Comparison of ENCODE assay signal across 11 cellular contexts in genomic region chr1:95013948-95014574, GRCh38. TPM values are rescaled to one million over a fixed set of nuclear protein-coding genes. Genes with fewer than 3 reads are reported as not detected.
DNase-seq lines count a peak whose midpoint lies in the region; FAIRE-seq and TF ChIP-seq lines count a peak whose summit lies in the region.
"Had no signal": no experiment of that assay in that cellular context is flagged by ENCODE, and none has a peak within 500 bp of the region (broad histone marks: within the 10 kb centered on the region; RNA-seq: fewer than 3 reads in every experiment).

No MANE protein-coding gene starts in this region.

- H3K9ac ChIP-seq in liver (ENCODE audit: low read depth in 1 of 2, low read length in 2 of 2) (no peak overlapping the region), subcutaneous abdominal adipose tissue (ENCODE audit: low read length in 5 of 5) (peak overlapping the region; percentile 29 to 81 (median 53))

- WGBS in liver: 30% methylated on average over 2 of the region's 2 CpGs

- FAIRE-seq in bronchial epithelial cell (lab: Jason Lieb, UNC): no peak

- H3K27ac ChIP-seq in liver (ENCODE audit: low read depth in 1 of 2, low read length in 2 of 2) (peak overlapping the region in 1 of 2 donors; percentile 35), subcutaneous abdominal adipose tissue (ENCODE audit: low read depth, low read length) (peak overlapping the region; percentile 87)

- H3K4me3 ChIP-seq in bronchial epithelial cell (ENCODE audit: low read depth, low read length) (no peak overlapping the region), liver (ENCODE audit: low read depth in 1 of 3, low read length in 3 of 3) (no peak overlapping the region), subcutaneous abdominal adipose tissue (ENCODE audit: low read depth in 1 of 5, low read length in 5 of 5) (no peak overlapping the region)

- no peak overlapping the region for H3K27ac Mint-ChIP-seq in T-helper 2 cell treated with Interferon-gamma antibody and Interleukin-4, amounts not matched to agents 5 μg/mL and 100 μg/mL, for 36 hours
- H3K27ac Mint-ChIP-seq: activated CD4-positive, alpha-beta memory T cell treated with anti-CD3 and anti-CD28 coated beads for 36 hours had no signal

- H3K27me3 Mint-ChIP-seq in T-helper 2 cell treated with Interferon-gamma antibody and Interleukin-4, amounts not matched to agents 5 μg/mL and 100 μg/mL, for 36 hours (ENCODE audit: low read depth): peaks cover 3% of the 10 kb centered on the region
- H3K27me3 Mint-ChIP-seq: activated CD4-positive, alpha-beta memory T cell treated with anti-CD3 and anti-CD28 coated beads for 36 hours had no signal

- DNase-seq in NCI-H146 (lab: John Stamatoyannopoulos, UW): peak; percentile 11
- DNase-seq in bronchial epithelial cell (ENCODE audit: low read depth): peak; percentile 46
- no peak for DNase-seq in NCI-H2107 (lab: John Stamatoyannopoulos, UW)
- DNase-seq in T-helper 2 cell treated with Interferon-gamma antibody and Interleukin-4, amounts not matched to agents 5 μg/mL and 100 μg/mL, for 36 hours (ENCODE audit: low spot score): no peak
- DNase-seq in NCI-H2171 (lab: John Stamatoyannopoulos, UW): no peak
- DNase-seq: activated CD4-positive, alpha-beta memory T cell treated with anti-CD3 and anti-CD28 coated beads for 36 hours; EL; NCI-H510A treated with DMSO at 0.1 percent for 48 hours; SW 1271 had no signal

- H3K9me3 Mint-ChIP-seq in T-helper 2 cell treated with Interferon-gamma antibody and Interleukin-4, amounts not matched to agents 5 μg/mL and 100 μg/mL, for 36 hours: no peaks in the 10 kb centered on the region
- H3K9me3 Mint-ChIP-seq: activated CD4-positive, alpha-beta memory T cell treated with anti-CD3 and anti-CD28 coated beads for 36 hours had no signal

- TF ChIP-seq RAD21 in liver (IDR thresholded peaks at IDR 0.05): peak; percentile 23 to 54

- no peaks in the 10 kb centered on the region for H3K27me3 ChIP-seq in bronchial epithelial cell (ENCODE audit: control insufficient read depth, insufficient read depth, low read length)
- H3K27me3 ChIP-seq in liver (ENCODE audit: control insufficient read depth in 4 of 4, insufficient read depth in 4 of 4, low read length in 3 of 4): no peaks in the 10 kb centered on the region
- H3K27me3 ChIP-seq in subcutaneous abdominal adipose tissue (ENCODE audit: control insufficient read depth in 5 of 5, insufficient read depth in 4 of 5, low read length in 5 of 5): no peaks in the 10 kb centered on the region

- TF ChIP-seq CTCF in bronchial epithelial cell (IDR thresholded peaks at IDR 0.05; ENCODE audit: insufficient read depth, low read length, severe bottlenecking) (no peak), liver (IDR thresholded peaks at IDR 0.05; ENCODE audit: low read depth, low read length, missing input control) (no peak)

- no peak overlapping the region for H3K4me3 Mint-ChIP-seq in T-helper 2 cell treated with Interferon-gamma antibody and Interleukin-4, amounts not matched to agents 5 μg/mL and 100 μg/mL, for 36 hours
- H3K4me3 Mint-ChIP-seq: activated CD4-positive, alpha-beta memory T cell treated with anti-CD3 and anti-CD28 coated beads for 36 hours had no signal

- peaks cover 3 to 9% (median 4%) of the 10 kb centered on the region in 4 donors for H3K4me1 ChIP-seq in liver (ENCODE audit: control insufficient read depth in 4 of 4, insufficient read depth in 4 of 4, low read length in 3 of 4)
- H3K4me1 ChIP-seq in subcutaneous abdominal adipose tissue (ENCODE audit: control insufficient read depth in 5 of 5, insufficient read depth in 5 of 5, low read length in 5 of 5): peaks cover 3 to 31% (median 20%) of the 10 kb centered on the region in 5 donors

- H3K9me3 ChIP-seq in liver (ENCODE audit: control insufficient read depth in 4 of 4, low read length in 3 of 4) (no peaks in the 10 kb centered on the region), subcutaneous abdominal adipose tissue (ENCODE audit: control insufficient read depth in 5 of 5, low read length in 5 of 5) (no peaks in the 10 kb centered on the region)

- no peaks in the 10 kb centered on the region for H3K36me3 Mint-ChIP-seq in T-helper 2 cell treated with Interferon-gamma antibody and Interleukin-4, amounts not matched to agents 5 μg/mL and 100 μg/mL, for 36 hours (ENCODE audit: low read depth)

- no peaks in the 10 kb centered on the region for H3K36me3 ChIP-seq in bronchial epithelial cell (ENCODE audit: control insufficient read depth, insufficient read depth, low read length)
- no peaks in the 10 kb centered on the region for H3K36me3 ChIP-seq in liver (ENCODE audit: control insufficient read depth in 4 of 4, insufficient read depth in 3 of 4, low read depth in 1 of 4, low read length in 3 of 4)
- no peaks in the 10 kb centered on the region for H3K36me3 ChIP-seq in subcutaneous abdominal adipose tissue (ENCODE audit: control insufficient read depth in 5 of 5, insufficient read depth in 5 of 5, low read length in 5 of 5)

- no peaks in the 10 kb centered on the region for H3K4me1 Mint-ChIP-seq in T-helper 2 cell treated with Interferon-gamma antibody and Interleukin-4, amounts not matched to agents 5 μg/mL and 100 μg/mL, for 36 hours (ENCODE audit: low read depth)

TF ChIP-seq in liver, 16 proteins besides CTCF, POLR2A, EP300 and RAD21:
- TF ChIP-seq JUND (IDR thresholded peaks at IDR 0.05) (no peak), EGR1 (IDR thresholded peaks at IDR 0.05; ENCODE audit: low read depth in 2 of 2) (no peak), HNF4G (IDR thresholded peaks at IDR 0.05) (no peak), FOXA1 (IDR thresholded peaks at IDR 0.05) (peak; percentile 26), ZBTB33 (IDR thresholded peaks at IDR 0.05) (no peak), YY1 (IDR thresholded peaks at IDR 0.05) (no peak), NR2F2 (IDR thresholded peaks at IDR 0.05) (peak; percentile 12), HNF4A (conservative IDR thresholded peaks at IDR 0.05) (peak; percentile 30 to 52), SP1 (IDR thresholded peaks at IDR 0.05) (peak; percentile 57), REST (IDR thresholded peaks at IDR 0.05) (peak; percentile 97), ATF3 (IDR thresholded peaks at IDR 0.05) (no peak), MAX (IDR thresholded peaks at IDR 0.05) (no peak), FOXA2 (IDR thresholded peaks at IDR 0.05) (peak; percentile 69), RXRA (IDR thresholded peaks at IDR 0.05) (peak in 1 of 2 donors; percentile 27), TAF1 (conservative IDR thresholded peaks at IDR 0.05) (no peak), GABPA (IDR thresholded peaks at IDR 0.05 in 1 of 2, conservative IDR thresholded peaks at IDR 0.05 in 1 of 2) (no peak)

RNA-seq across cellular contexts. Expression of gene ALG14, which starts 58.7 kb away (rescaled TPM):
- total RNA-seq in bronchial epithelial cell (0.53 and 1.3 TPM in 2 replicates), liver (1 to 10 TPM; 1.4 to 2.3 TPM)
- polyA plus RNA-seq in liver: 10 to 100 TPM in 1 of 2 donors, 1 to 10 TPM in 1; 1.0 to 16.6 TPM

Comparison
In these comparisons a context has a peak if more than half of its experiments do, and no peak if none do; other contexts are left out.
1. DNase-seq: peak in NCI-H146 (single experiment) and bronchial epithelial cell (single experiment); none in NCI-H2107 (single experiment), T-helper 2 cell treated with Interferon-gamma antibody and Interleukin-4, amounts not matched to agents 5 μg/mL and 100 μg/mL, for 36 hours (single experiment) and NCI-H2171 (single experiment).
2. H3K9ac ChIP-seq: peak in subcutaneous abdominal adipose tissue (5 of 5); none in liver (0 of 2).